15 cellular contexts compared by ENCODE assay signal in the genomic region with DNA sequence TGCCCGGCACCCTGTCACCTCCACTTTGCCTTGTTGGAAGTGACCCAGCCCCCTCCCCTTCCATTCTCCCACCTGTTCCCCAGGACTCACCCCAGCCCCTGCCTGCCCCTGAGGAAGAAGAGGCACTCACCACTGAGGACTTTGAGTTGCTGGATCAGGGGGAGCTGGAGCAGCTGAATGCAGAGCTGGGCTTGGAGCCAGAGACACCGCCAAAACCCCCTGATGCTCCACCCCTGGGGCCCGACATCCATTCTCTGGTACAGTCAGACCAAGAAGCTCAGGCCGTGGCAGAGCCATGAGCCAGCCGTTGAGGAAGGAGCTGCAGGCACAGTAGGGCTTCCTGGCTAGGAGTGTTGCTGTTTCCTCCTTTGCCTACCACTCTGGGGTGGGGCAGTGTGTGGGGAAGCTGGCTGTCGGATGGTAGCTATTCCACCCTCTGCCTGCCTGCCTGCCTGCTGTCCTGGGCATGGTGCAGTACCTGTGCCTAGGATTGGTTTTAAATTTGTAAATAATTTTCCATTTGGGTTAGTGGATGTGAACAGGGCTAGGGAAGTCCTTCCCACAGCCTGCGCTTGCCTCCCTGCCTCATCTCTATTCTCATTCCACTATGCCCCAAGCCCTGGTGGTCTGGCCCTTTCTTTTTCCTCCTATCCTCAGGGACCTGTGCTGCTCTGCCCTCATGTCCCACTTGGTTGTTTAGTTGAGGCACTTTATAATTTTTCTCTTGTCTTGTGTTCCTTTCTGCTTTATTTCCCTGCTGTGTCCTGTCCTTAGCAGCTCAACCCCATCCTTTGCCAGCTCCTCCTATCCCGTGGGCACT. TPM values are rescaled to one million over a fixed set of nuclear protein-coding genes. Genes with fewer than 3 reads are reported as not detected.
DNase-seq lines count a peak whose midpoint lies in the region; ATAC-seq and TF ChIP-seq lines count a peak whose summit lies in the region.
"Had no signal": no experiment of that assay in that cellular context is flagged by ENCODE, and none has a peak within 500 bp of the region (broad histone marks: within the 10 kb centered on the region; RNA-seq: fewer than 3 reads in every experiment).

No MANE protein-coding gene starts in this region.

- peaks cover 28 to 58% (median 47%) of the 10 kb centered on the region in 11 experiments; a peak in 17 of 22 replicates for H4K20me1 ChIP-seq in BLaER1 treated with 17β-estradiol and CSF1 and Interleukin-3, amounts not matched to agents 10 nM and 100 nM

- peaks cover 59% of the 10 kb centered on the region for H3K4me1 Mint-ChIP-seq in CD4-positive, alpha-beta T cell (ENCODE audit: low read depth)
- H3K4me1 Mint-ChIP-seq in activated T-helper 17 cell treated with anti-CD3 and anti-CD28 coated beads, Interleukin-2, amount 50 U/mL, for 72 hours: peaks cover 33% of the 10 kb centered on the region

- H3K36me3 ChIP-seq in BLaER1 treated with 17β-estradiol and CSF1 and Interleukin-3, amounts not matched to agents 10 nM and 100 nM: peaks cover 54 to 69% (median 65%) of the 10 kb centered on the region in 11 experiments
- H3K36me3 ChIP-seq in mucosa of rectum (ENCODE audit: control insufficient read depth in 2 of 2, insufficient read depth in 2 of 2, low read length in 2 of 2) (peaks cover 45 to 50% of the 10 kb centered on the region in 2 donors), A673 (ENCODE audit: insufficient read depth, low read length, poor library complexity, severe bottlenecking) (peaks cover 40% of the 10 kb centered on the region)

- H3K9ac ChIP-seq in BLaER1 treated with 17β-estradiol and CSF1 and Interleukin-3, amounts not matched to agents 10 nM and 100 nM: peak overlapping the region in 10 of 11 experiments; percentile 4 to 65 (median 39); a peak in 11 of 22 replicates
- H3K9ac ChIP-seq in mucosa of rectum (ENCODE audit: low read depth in 1 of 2, low read length in 2 of 2): peak overlapping the region; percentile 10 to 42

- H3K36me3 Mint-ChIP-seq in CD4-positive, alpha-beta T cell (ENCODE audit: low read depth): peaks cover 80% of the 10 kb centered on the region
- H3K36me3 Mint-ChIP-seq in activated T-helper 17 cell treated with anti-CD3 and anti-CD28 coated beads, Interleukin-2, amount 50 U/mL, for 72 hours (ENCODE audit: low read depth): peaks cover 79% of the 10 kb centered on the region

- ATAC-seq in CD4-positive, alpha-beta T cell (ENCODE audit: poor library complexity): no peak
- no peak for ATAC-seq in activated T-helper 17 cell treated with anti-CD3 and anti-CD28 coated beads, Interleukin-2, amount 50 U/mL, for 72 hours (replicated peaks)
- ATAC-seq in GM19397 (IDR thresholded peaks at IDR 0.05; ENCODE audit: unreplicated experiment): no peak

- BruUV-seq in A673 (replicated peaks; lab: Mats Ljungman, UMichigan): no TSS peak

- peak overlapping the region in 3 of 10 experiments; percentile 25 to 37 (median 30); a peak in 4 of 20 replicates for H3K4me3 ChIP-seq in BLaER1 treated with 17β-estradiol and CSF1 and Interleukin-3, amounts not matched to agents 10 nM and 100 nM
- H3K4me3 ChIP-seq in mucosa of rectum (ENCODE audit: low read length in 2 of 2): peak overlapping the region in 1 of 2 donors; percentile 26
- no peak overlapping the region for H3K4me3 ChIP-seq in A673 (ENCODE audit: low read depth, low read length, poor library complexity, severe bottlenecking)
- H3K4me3 ChIP-seq: breast epithelium had no signal

- no peaks in the 10 kb centered on the region for H3K9me3 Mint-ChIP-seq in CD4-positive, alpha-beta T cell
- no peaks in the 10 kb centered on the region for H3K9me3 Mint-ChIP-seq in activated T-helper 17 cell treated with anti-CD3 and anti-CD28 coated beads, Interleukin-2, amount 50 U/mL, for 72 hours

- POLR2A ChIA-PET in CD4-positive, alpha-beta T cell (lab: Charles Lee): interaction anchor here (1.0 to 4.4 kb wide), 5 partner anchors 10 to 47 kb away, joined by 3 to 41 read pairs (median 7); a partner anchor contains a TSS
- POLR2A ChIA-PET in A673 (lab: Charles Lee; ENCODE audit: low non-redundant PET): interaction anchor here (0.6 to 0.7 kb wide), 2 partner anchors 108 to 572 kb away, joined by 6 to 12 read pairs; no protein-coding TSS in a partner anchor

- peak overlapping the region; percentile 62 for H3K4me3 Mint-ChIP-seq in CD4-positive, alpha-beta T cell
- H3K4me3 Mint-ChIP-seq in activated T-helper 17 cell treated with anti-CD3 and anti-CD28 coated beads, Interleukin-2, amount 50 U/mL, for 72 hours: no peak overlapping the region

- no peak for DNase-seq in CD4-positive, alpha-beta T cell
- DNase-seq in A673 (ENCODE audit: low spot score) (no peak), SW 1271 (lab: John Stamatoyannopoulos, UW) (no peak)
- DNase-seq: activated CD8-positive, alpha-beta memory T cell treated with anti-CD3 and anti-CD28 coated beads for 24 hours; NCI-H1417 treated with DMSO at 0.1 percent for 48 hours; NCI-H2227 treated with DMSO at 0.1 percent for 48 hours; SHP77 treated with DMSO at 0.1 percent for 48 hours; T1000 had no signal

- no peaks in the 10 kb centered on the region for H3K27me3 ChIP-seq in BLaER1 treated with 17β-estradiol and CSF1 and Interleukin-3, amounts not matched to agents 10 nM and 100 nM
- no peaks in the 10 kb centered on the region for H3K27me3 ChIP-seq in CD4-positive, alpha-beta T cell (ENCODE audit: control insufficient read depth, insufficient read depth, low read length)
- H3K27me3 ChIP-seq in mucosa of rectum (ENCODE audit: control insufficient read depth in 2 of 2, insufficient read depth in 2 of 2, low read length in 2 of 2) (no peaks in the 10 kb centered on the region), A673 (replicated peaks; ENCODE audit: insufficient read depth, low read depth, low read length, poor library complexity) (no peaks in the 10 kb centered on the region)
- H3K27me3 ChIP-seq: breast epithelium had no signal

- peak overlapping the region; percentile 14 to 100 (median 45); a peak in 20 of 22 replicates for H3K4me2 ChIP-seq in BLaER1 treated with 17β-estradiol and CSF1 and Interleukin-3, amounts not matched to agents 10 nM and 100 nM

- no peak for TF ChIP-seq CTCF in CD4-positive, alpha-beta T cell (IDR thresholded peaks at IDR 0.05)
- no peak for TF ChIP-seq CTCF in A673 (conservative IDR thresholded peaks at IDR 0.05; ENCODE audit: low read depth, low read length)

- H3K27ac ChIP-seq in BLaER1 treated with 17β-estradiol and CSF1 and Interleukin-3, amounts not matched to agents 10 nM and 100 nM: peak overlapping the region in 8 of 11 experiments; percentile 12 to 54 (median 32); a peak in 9 of 22 replicates
- H3K27ac ChIP-seq in CD4-positive, alpha-beta T cell (ENCODE audit: low read depth, low read length): peak overlapping the region; percentile 3
- peak overlapping the region; percentile 81 to 83 for H3K27ac ChIP-seq in mucosa of rectum (ENCODE audit: low read depth in 2 of 2, low read length in 2 of 2)
- no peak overlapping the region for H3K27ac ChIP-seq in A673 (ENCODE audit: low read depth, low read length, poor library complexity, severe bottlenecking)

- H3K27ac Mint-ChIP-seq in CD4-positive, alpha-beta T cell: peak overlapping the region; percentile 69
- peak overlapping the region; percentile 57 for H3K27ac Mint-ChIP-seq in activated T-helper 17 cell treated with anti-CD3 and anti-CD28 coated beads, Interleukin-2, amount 50 U/mL, for 72 hours

- CTCF ChIA-PET in CD4-positive, alpha-beta T cell (lab: Charles Lee): interaction anchor here (0.7 to 1.3 kb wide), 2 partner anchors 11 to 23 kb away, joined by 3 to 4 read pairs; a partner anchor contains a TSS
- CTCF ChIA-PET in A673 (lab: Charles Lee): no interaction called here

- intact Hi-C loops in CD4-positive, alpha-beta T cell (cut with DNase I, micrococcal nuclease): no loop called here
- intact Hi-C loops in A673 (cut with micrococcal nuclease; ENCODE audit: unreplicated experiment): no loop called here

- no peaks in the 10 kb centered on the region for H3K9me3 ChIP-seq in BLaER1 treated with 17β-estradiol and CSF1 and Interleukin-3, amounts not matched to agents 10 nM and 100 nM (replicated peaks in 1 of 11)
- H3K9me3 ChIP-seq in CD4-positive, alpha-beta T cell (ENCODE audit: control insufficient read depth, low read length): no peaks in the 10 kb centered on the region
- no peaks in the 10 kb centered on the region for H3K9me3 ChIP-seq in mucosa of rectum (ENCODE audit: control insufficient read depth in 2 of 2, low read length in 2 of 2)
- no peaks in the 10 kb centered on the region for H3K9me3 ChIP-seq in A673 (ENCODE audit: low read depth, low read length, poor library complexity, severe bottlenecking)
- H3K9me3 ChIP-seq: breast epithelium had no signal

- H3K27me3 Mint-ChIP-seq in CD4-positive, alpha-beta T cell: no peaks in the 10 kb centered on the region
- H3K27me3 Mint-ChIP-seq in activated T-helper 17 cell treated with anti-CD3 and anti-CD28 coated beads, Interleukin-2, amount 50 U/mL, for 72 hours: no peaks in the 10 kb centered on the region

- peaks cover 40 to 49% (median 45%) of the 10 kb centered on the region in 10 experiments for H3K4me1 ChIP-seq in BLaER1 treated with 17β-estradiol and CSF1 and Interleukin-3, amounts not matched to agents 10 nM and 100 nM
- peaks cover 24 to 29% of the 10 kb centered on the region in 2 donors for H3K4me1 ChIP-seq in mucosa of rectum (ENCODE audit: control insufficient read depth in 2 of 2, insufficient read depth in 2 of 2, low read length in 2 of 2)
- H3K4me1 ChIP-seq in A673 (ENCODE audit: insufficient read depth, low read length, poor library complexity, severe bottlenecking): peaks cover 5% of the 10 kb centered on the region

RNA-seq across cellular contexts. Expression of a gene that starts 4.5 kb away (rescaled TPM):
- 10 to 100 TPM; 82.3 to 83.2 TPM for total RNA-seq in CD4-positive, alpha-beta T cell
- 100 to 1,000 TPM; 104 to 148 TPM for total RNA-seq in activated T-helper 17 cell treated with anti-CD3 and anti-CD28 coated beads, Interleukin-2, amount 50 U/mL, for 72 hours
- 53.1 and 59.0 TPM in 2 replicates for total RNA-seq in A673 (2021)

RNA-seq across cellular contexts. Expression of a gene that starts 5.8 kb away (rescaled TPM):
- total RNA-seq in CD4-positive, alpha-beta T cell: 10 to 100 TPM; 42.3 to 43.4 TPM
- 10 to 100 TPM; 60.4 to 67.0 TPM for total RNA-seq in activated T-helper 17 cell treated with anti-CD3 and anti-CD28 coated beads, Interleukin-2, amount 50 U/mL, for 72 hours
- total RNA-seq in A673 (2021): 38.0 and 40.3 TPM in 2 replicates

RNA-seq across cellular contexts. Expression of a gene that starts 12.7 kb away (rescaled TPM):
- under 1 TPM; 0.36 to 0.96 TPM for total RNA-seq in CD4-positive, alpha-beta T cell
- total RNA-seq in activated T-helper 17 cell treated with anti-CD3 and anti-CD28 coated beads, Interleukin-2, amount 50 U/mL, for 72 hours: 1 to 10 TPM; 2.9 to 7.7 TPM
- total RNA-seq in A673 (2021): 1.9 and 2.2 TPM in 2 replicates
- total RNA-seq: myocyte, temporal lobe had no signal

RNA-seq across cellular contexts. Expression of a gene that starts 21.9 kb away (rescaled TPM):
- 1 to 10 TPM; 7.2 to 8.5 TPM for total RNA-seq in CD4-positive, alpha-beta T cell
- total RNA-seq in activated T-helper 17 cell treated with anti-CD3 and anti-CD28 coated beads, Interleukin-2, amount 50 U/mL, for 72 hours: 10 to 100 TPM; 24.1 to 26.6 TPM
- 16.6 and 18.0 TPM in 2 replicates for total RNA-seq in A673 (2021)

RNA-seq across cellular contexts. Expression of a gene that starts 24.0 kb away (rescaled TPM):
- 10 to 100 TPM; 65.9 to 67.4 TPM for total RNA-seq in CD4-positive, alpha-beta T cell
- total RNA-seq in activated T-helper 17 cell treated with anti-CD3 and anti-CD28 coated beads, Interleukin-2, amount 50 U/mL, for 72 hours: 10 to 100 TPM; 27.9 to 29.8 TPM
- 20.0 and 23.7 TPM in 2 replicates for total RNA-seq in A673 (2021)
